ENCODE assay signal across 1 cellular context in genomic region chr15:38251726-38252480, GRCh38.
TF ChIP-seq lines count a peak whose summit lies in the region.

No MANE protein-coding gene starts in this region.

TF ChIP-seq in K562, 482 proteins besides CTCF, POLR2A, EP300 and RAD21 (continued from another document and continues in another):
- TF ChIP-seq VEZF1 (CRISPR knock-in tag; IDR thresholded peaks at IDR 0.05) (peak; percentile 92), ZNF408 (CRISPR knock-in tag; IDR thresholded peaks at IDR 0.05; ENCODE audit: low read depth) (no peak), ZNF764 (CRISPR knock-in tag; IDR thresholded peaks at IDR 0.05; ENCODE audit: low read depth) (no peak), ZNF589 (CRISPR knock-in tag; IDR thresholded peaks at IDR 0.05; ENCODE audit: low read depth) (no peak), ZFX (CRISPR knock-in tag; IDR thresholded peaks at IDR 0.05) (peak; percentile 64), OTX1 (CRISPR knock-in tag; IDR thresholded peaks at IDR 0.05) (no peak), ZBED1 (IDR thresholded peaks at IDR 0.05) (no peak), ZNF740 (CRISPR knock-in tag; IDR thresholded peaks at IDR 0.05) (no peak; the same call in 1 of the 2 replicates), ZNF740 (tag; IDR thresholded peaks at IDR 0.05) (peak in 1 of 2 experiments; percentile 35; a peak in 1 of 4 replicates), ID3 (CRISPR knock-in tag; IDR thresholded peaks at IDR 0.05) (no peak), ID3 (tag; IDR thresholded peaks at IDR 0.05) (peak; percentile 43; the same call in 1 of the 2 replicates), CBFA2T2 (conservative IDR thresholded peaks at IDR 0.05) (no peak), ZEB2 (IDR thresholded peaks at IDR 0.05) (peak; percentile 34; the same call in 1 of the 2 replicates), MAZ (CRISPR knock-in tag; conservative IDR thresholded peaks at IDR 0.05 in 1 of 2, IDR thresholded peaks at IDR 0.05 in 1 of 2) (peak; percentile 72 to 93), HDAC1 (IDR thresholded peaks at IDR 0.05) (peak in 1 of 2 experiments; percentile 74; a peak in 2 of 4 replicates), NFE2 (IDR thresholded peaks at IDR 0.05; ENCODE audit: low read depth) (no peak), NCOA1 (IDR thresholded peaks at IDR 0.05; ENCODE audit: low read depth) (no peak), ZNF318 (IDR thresholded peaks at IDR 0.05; ENCODE audit: borderline replicate concordance in 1 of 2, low read depth in 1 of 2) (no peak), JUN (IDR thresholded peaks at IDR 0.05; ENCODE audit: borderline replicate concordance, low read depth, low read length) (no peak; the same call in 1 of the 2 replicates), JUN (CRISPR knock-in tag; IDR thresholded peaks at IDR 0.05; ENCODE audit: borderline replicate concordance) (no peak), NCOR1 (IDR thresholded peaks at IDR 0.05) (no peak), ZNF592 (IDR thresholded peaks at IDR 0.05) (no peak), SRSF3 (IDR thresholded peaks at IDR 0.05; ENCODE audit: insufficient read depth, low read length) (no peak), ZFP36 (IDR thresholded peaks at IDR 0.05; ENCODE audit: low read depth, low read length, partially characterized antibody) (no peak), NKRF (IDR thresholded peaks at IDR 0.05; ENCODE audit: borderline replicate concordance) (0 out of 2 replicates have a peak, but pooled peaks have one; percentile 60), PHF8 (IDR thresholded peaks at IDR 0.05; ENCODE audit: borderline replicate concordance, low read length) (peak; percentile 71; the same call in 1 of the 2 replicates), GABPB1 (CRISPR knock-in tag; IDR thresholded peaks at IDR 0.05) (peak; percentile 46; the same call in 1 of the 2 replicates), XRCC4 (IDR thresholded peaks at IDR 0.05; ENCODE audit: extremely low read depth, insufficient read depth, insufficient read length) (no peak), HCFC1 (IDR thresholded peaks at IDR 0.05; ENCODE audit: low read depth, low read length) (no peak; the same call in 1 of the 2 replicates), ZBTB2 (IDR thresholded peaks at IDR 0.05) (peak; percentile 77), ZBTB1 (CRISPR knock-in tag; IDR thresholded peaks at IDR 0.05; ENCODE audit: borderline replicate concordance, low read depth) (0 out of 2 replicates have a peak, but pooled peaks have one; percentile 26), CC2D1A (IDR thresholded peaks at IDR 0.05) (peak; percentile 26; the same call in 1 of the 2 replicates), THRA (IDR thresholded peaks at IDR 0.05) (no peak), C11orf30 (IDR thresholded peaks at IDR 0.05; ENCODE audit: low read depth) (no peak), POLR3G (IDR thresholded peaks at IDR 0.05; ENCODE audit: extremely low read depth, insufficient read length, insufficient replicate concordance) (no peak), FIP1L1 (IDR thresholded peaks at IDR 0.05; ENCODE audit: low read depth, low read length, poor library complexity, severe bottlenecking) (peak; percentile 76), GATAD2A (IDR thresholded peaks at IDR 0.05) (0 out of 2 replicates have a peak, but pooled peaks have one; percentile 8), RBM17 (IDR thresholded peaks at IDR 0.05; ENCODE audit: borderline replicate concordance, low read depth, low read length) (no peak)
